Comparison of ENCODE assay signal across 16 cellular contexts in the genomic region with DNA sequence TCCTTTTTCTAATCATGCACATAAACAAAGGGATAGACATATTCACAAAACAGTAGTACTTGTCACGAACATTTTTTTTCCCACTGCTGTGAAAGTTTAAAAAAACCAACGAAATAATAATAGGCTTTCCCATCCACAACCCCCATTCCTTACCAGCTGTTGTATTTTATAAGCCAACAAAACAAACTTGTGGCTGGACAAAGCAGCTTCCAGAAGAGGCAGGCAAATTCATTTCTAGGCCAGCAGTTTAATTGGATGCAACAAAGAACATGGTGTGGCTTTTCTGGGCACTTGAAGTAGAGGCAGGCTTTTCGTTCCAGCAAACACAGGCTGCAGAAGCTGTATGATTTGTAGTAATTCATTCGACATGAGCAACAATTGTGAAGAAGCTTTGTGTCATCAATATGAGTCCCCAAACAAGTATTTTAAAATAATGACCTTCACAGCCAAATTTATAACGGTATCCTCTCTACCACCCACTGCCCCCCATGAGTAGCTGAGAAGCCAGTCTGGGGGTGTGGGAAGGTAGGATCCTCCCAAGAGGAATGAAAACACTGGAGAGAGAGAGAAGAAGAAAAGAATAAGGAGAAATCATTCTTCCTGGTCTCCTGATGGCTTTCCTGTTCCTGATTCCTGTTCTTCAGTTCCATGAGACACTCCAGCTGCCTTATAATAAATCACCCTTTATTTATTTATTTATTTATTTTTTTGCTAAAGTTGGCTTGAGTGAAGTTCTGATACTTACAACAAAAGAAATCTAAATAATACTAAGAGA. TPM values are rescaled to one million over a fixed set of nuclear protein-coding genes. Genes with fewer than 3 reads are reported as not detected.
"Had no signal": no experiment of that assay in that cellular context is flagged by ENCODE, and none has a peak within 500 bp of the region (broad histone marks: within the 10 kb centered on the region; RNA-seq: fewer than 3 reads in every experiment).

No MANE protein-coding gene starts in this region.

- H3K4me3 ChIP-seq: thoracic aorta had no signal

- H3K27ac ChIP-seq: brain microvascular endothelial cell, thoracic aorta had no signal

- H3K27me3 ChIP-seq: brain microvascular endothelial cell had no signal

- H3K36me3 ChIP-seq: brain microvascular endothelial cell, thoracic aorta had no signal

- DNase-seq: activated CD4-positive, alpha-beta memory T cell treated with anti-CD3 and anti-CD28 coated beads for 36 hours; activated CD4-positive, alpha-beta T cell treated with anti-CD3 and anti-CD28 coated beads for 1 hour; activated effector memory CD4-positive, alpha-beta T cell treated with anti-CD3 and anti-CD28 coated beads, Interleukin-2, amount 50 U/mL, for 16 hours; activated naive CD8-positive, alpha-beta T cell treated with anti-CD3 and anti-CD28 coated beads for 36 hours; activated T-cell treated with anti-CD3 and anti-CD28 coated beads, Interleukin-2, amount 50 U/mL, for 4 hours; brain microvascular endothelial cell; cerebellar nuclear complex; dermis blood vessel endothelial cell; endodermal cell; head of caudate nucleus; natural killer cell; stimulated activated CD4-positive, alpha-beta T cell treated with anti-CD3 and anti-CD28 coated beads, Interleukin-4, amount 100 ng/mL, for 4 hours; stimulated activated naive CD8-positive, alpha-beta T cell treated with anti-CD3 and anti-CD28 coated beads, Interleukin-15, amount 100 ng/mL, for 72 hours; T-helper 9 cell had no signal

- H3K9me3 ChIP-seq: thoracic aorta had no signal

RNA-seq across cellular contexts. Expression of gene FAM20A, which starts 56.2 kb away (rescaled TPM):
- total RNA-seq: activated CD4-positive, alpha-beta memory T cell treated with anti-CD3 and anti-CD28 coated beads for 36 hours; activated naive CD8-positive, alpha-beta T cell treated with anti-CD3 and anti-CD28 coated beads for 36 hours; dermis blood vessel endothelial cell; osteocyte had no signal
